Comparison of ENCODE assay signal across 31 cellular contexts in the genomic region with DNA sequence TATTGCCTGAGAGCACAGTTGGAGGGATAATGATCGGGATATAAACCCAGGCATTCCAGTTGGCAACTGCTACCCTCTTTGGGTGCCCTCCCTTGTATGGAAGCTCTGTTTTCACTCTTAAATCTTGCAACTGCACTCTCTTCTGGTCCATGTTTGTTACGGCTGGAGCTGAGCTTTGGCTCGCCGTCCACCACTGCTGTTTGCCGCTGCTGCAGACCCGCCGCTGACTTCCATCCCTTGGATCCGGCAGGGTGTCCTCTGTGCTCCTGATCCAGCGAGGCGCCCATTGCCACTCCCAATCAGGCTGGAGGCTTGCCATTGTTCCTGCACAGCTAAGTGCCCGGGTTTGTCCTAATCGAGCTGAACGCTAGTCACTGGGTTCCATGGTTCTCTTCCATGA.
"Had no signal": no experiment of that assay in that cellular context is flagged by ENCODE, and none has a peak within 500 bp of the region (broad histone marks: within the 10 kb centered on the region; RNA-seq: fewer than 3 reads in every experiment).

No MANE protein-coding gene starts in this region.

- H3K9me3 ChIP-seq: esophagus muscularis mucosa, gastrocnemius medialis, heart left ventricle had no signal

- H3K27ac Mint-ChIP-seq: activated B cell treated with CpG ODN at 0.5 μM for 24 hours; activated CD4-positive, alpha-beta memory T cell treated with anti-CD3 and anti-CD28 coated beads for 36 hours; activated naive CD8-positive, alpha-beta T cell; activated T-helper 1 cell treated with anti-CD3 and anti-CD28 coated beads, Interleukin-12 subunit alpha, Interleukin-12 subunit beta, Interleukin-2, Interleukin-4 antibody, amounts not matched to agents 30 ng/mL and 10 ng/mL and 1 ng/mL, durations not matched to agents 14 hours and 24 hours and 36 hours; activated T-helper 2 cell treated with anti-CD3 and anti-CD28 coated beads, Interferon-gamma antibody, Interleukin-2, Interleukin-4, amounts not matched to agents 10 μg/mL and 5 μg/mL and 100 μg/mL, durations not matched to agents 14 hours and 24 hours and 36 hours; T-helper 17 cell; T-helper 2 cell treated with Interferon-gamma antibody and Interleukin-4, amounts not matched to agents 5 μg/mL and 100 μg/mL, for 36 hours had no signal

- H3K4me3 Mint-ChIP-seq: activated B cell treated with CpG ODN at 0.5 μM for 24 hours; activated CD4-positive, alpha-beta memory T cell treated with anti-CD3 and anti-CD28 coated beads for 36 hours; activated CD4-positive, alpha-beta T cell treated with anti-CD3 and anti-CD28 coated beads, Interleukin-2, amount 10 ng/mL, durations not matched to agents 24 days and 14 days; activated naive CD8-positive, alpha-beta T cell; activated T-cell treated with anti-CD3 and anti-CD28 coated beads, Interleukin-2, amount 50 U/mL, for 4 hours; activated T-helper 1 cell treated with anti-CD3 and anti-CD28 coated beads, Interleukin-12 subunit alpha, Interleukin-12 subunit beta, Interleukin-2, Interleukin-4 antibody, amounts not matched to agents 30 ng/mL and 10 ng/mL and 1 ng/mL, durations not matched to agents 14 hours and 24 hours and 36 hours; T-helper 17 cell; T-helper 2 cell treated with Interferon-gamma antibody and Interleukin-4, amounts not matched to agents 5 μg/mL and 100 μg/mL, for 36 hours had no signal

- H3K27me3 ChIP-seq: brain microvascular endothelial cell, esophagus muscularis mucosa, foreskin keratinocyte, gastrocnemius medialis, heart left ventricle had no signal

- H3K4me3 ChIP-seq: esophagus muscularis mucosa, gastrocnemius medialis, heart left ventricle had no signal

- H3K36me3 Mint-ChIP-seq: activated CD4-positive, alpha-beta memory T cell treated with anti-CD3 and anti-CD28 coated beads for 36 hours; activated naive CD8-positive, alpha-beta T cell had no signal

- H3K27ac ChIP-seq: brain microvascular endothelial cell, esophagus muscularis mucosa, foreskin keratinocyte, gastrocnemius medialis, heart left ventricle, WERI-Rb-1 had no signal

- H3K27me3 Mint-ChIP-seq: activated B cell treated with CpG ODN at 0.5 μM for 24 hours; activated CD4-positive, alpha-beta memory T cell treated with anti-CD3 and anti-CD28 coated beads for 36 hours; activated CD4-positive, alpha-beta T cell treated with anti-CD3 and anti-CD28 coated beads, Interleukin-2, amount 10 ng/mL, durations not matched to agents 24 days and 14 days; activated naive CD8-positive, alpha-beta T cell; T-helper 17 cell had no signal

- FAIRE-seq: astrocyte, colon, endometrium, endothelial cell of umbilical vein had no signal

- ATAC-seq: activated CD4-positive, CD25-positive, alpha-beta regulatory T cell treated with anti-CD3 and anti-CD28 coated beads, Interleukin-2, amount 50 U/mL, for 24 hours; activated T-cell treated with anti-CD3 and anti-CD28 coated beads, Interleukin-2, amount 50 U/mL, for 4 hours; foreskin keratinocyte; gastrocnemius medialis; heart left ventricle; T-helper 17 cell had no signal

- H3K36me3 ChIP-seq: brain microvascular endothelial cell, esophagus muscularis mucosa, gastrocnemius medialis, heart left ventricle, WERI-Rb-1 had no signal

- H3K4me1 ChIP-seq: esophagus muscularis mucosa, foreskin keratinocyte, gastrocnemius medialis had no signal

- H3K9me3 Mint-ChIP-seq: activated B cell treated with CpG ODN at 0.5 μM for 24 hours; activated CD4-positive, alpha-beta memory T cell treated with anti-CD3 and anti-CD28 coated beads for 36 hours; activated T-cell treated with anti-CD3 and anti-CD28 coated beads, Interleukin-2, amount 50 U/mL, for 4 hours; activated T-helper 1 cell treated with anti-CD3 and anti-CD28 coated beads, Interleukin-12 subunit alpha, Interleukin-12 subunit beta, Interleukin-2, Interleukin-4 antibody, amounts not matched to agents 30 ng/mL and 10 ng/mL and 1 ng/mL, durations not matched to agents 14 hours and 24 hours and 36 hours; activated T-helper 2 cell treated with anti-CD3 and anti-CD28 coated beads, Interferon-gamma antibody, Interleukin-2, Interleukin-4, amounts not matched to agents 10 μg/mL and 5 μg/mL and 100 μg/mL, durations not matched to agents 14 hours and 24 hours and 36 hours; T-helper 2 cell treated with Interferon-gamma antibody and Interleukin-4, amounts not matched to agents 5 μg/mL and 100 μg/mL, for 36 hours had no signal

- DNase-seq: activated B cell treated with CpG ODN at 0.5 μM for 24 hours; activated CD4-positive, alpha-beta memory T cell treated with anti-CD3 and anti-CD28 coated beads for 36 hours; activated CD4-positive, alpha-beta T cell treated with anti-CD3 and anti-CD28 coated beads, Interleukin-2, amount 10 ng/mL, durations not matched to agents 24 days and 14 days; activated CD8-positive, alpha-beta memory T cell treated with anti-CD3 and anti-CD28 coated beads for 24 hours; activated gamma-delta T cell treated with Interleukin-2 at 50 U/mL for 16 hours; activated naive CD4-positive, alpha-beta T cell treated with anti-CD3 and anti-CD28 coated beads, Interleukin-2, amount 50 U/mL, for 16 hours; activated naive CD4-positive, alpha-beta T cell treated with Interleukin-2 at 50 U/mL for 16 hours; activated T-cell treated with anti-CD3 and anti-CD28 coated beads, Interleukin-2, amount 50 U/mL, for 4 hours; amniotic stem cell; anterior cingulate cortex; brain microvascular endothelial cell; cortex of kidney; effector CD8-positive, alpha-beta T cell; foreskin keratinocyte; gastrocnemius medialis; glutamatergic neuron; heart left ventricle; T-helper 1 cell; T-helper 17 cell; T1000; WERI-Rb-1 had no signal
